Comparison of ENCODE assay signal across 2 cellular contexts in the genomic region with DNA sequence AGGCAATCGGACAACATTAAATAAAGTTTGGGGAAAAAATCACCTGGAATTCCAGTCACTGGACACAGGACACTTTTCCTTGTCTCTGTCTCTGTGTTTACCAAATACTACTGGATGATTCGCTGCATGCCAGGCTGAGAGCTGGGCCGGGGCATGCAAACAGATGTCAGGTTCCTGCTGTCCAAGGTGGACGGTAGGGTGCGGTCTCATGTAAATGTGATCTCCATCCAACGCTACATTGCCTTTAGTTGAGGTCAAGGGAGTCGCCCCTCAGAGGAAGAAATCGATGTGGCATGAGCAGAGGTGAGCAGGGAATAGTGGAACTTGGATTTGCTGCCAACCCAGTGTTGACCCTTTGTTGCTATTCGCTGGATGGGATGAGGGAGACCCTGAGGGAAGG.
TF ChIP-seq lines count a peak whose summit lies in the region.

No MANE protein-coding gene starts in this region.

TF ChIP-seq in HepG2, 621 proteins besides CTCF, POLR2A, EP300 and RAD21:
- TF ChIP-seq REL (CRISPR knock-in tag; conservative IDR thresholded peaks at IDR 0.05): no peak
- 0 out of 2 replicates have a peak, but pooled peaks have one; percentile 0 for TF ChIP-seq SMC3 (IDR thresholded peaks at IDR 0.05; ENCODE audit: low read length)
TF ChIP-seq in HepG2: peak in this region for 1.

TF ChIP-seq in H1, 55 proteins besides CTCF, POLR2A, EP300 and RAD21:
- TF ChIP-seq ASH2L (IDR thresholded peaks at IDR 0.05; ENCODE audit: low read length) (no peak), NANOG (IDR thresholded peaks at IDR 0.05; ENCODE audit: insufficient read depth, low read depth, low read length, poor library complexity, severe bottlenecking) (no peak), EGR1 (IDR thresholded peaks at IDR 0.05; ENCODE audit: borderline replicate concordance, low read depth, low read length) (no peak), SUZ12 (IDR thresholded peaks at IDR 0.05; ENCODE audit: low read length) (no peak), YY1 (IDR thresholded peaks at IDR 0.05; ENCODE audit: low read depth, low read length) (no peak), JUN (IDR thresholded peaks at IDR 0.05; ENCODE audit: low read depth, low read length) (no peak), GABPA (IDR thresholded peaks at IDR 0.05; ENCODE audit: borderline replicate concordance, insufficient read depth, low read length) (no peak), KDM4A (IDR thresholded peaks at IDR 0.05; ENCODE audit: low read depth, low read length, severe bottlenecking) (no peak), ATF2 (IDR thresholded peaks at IDR 0.05; ENCODE audit: low read length) (no peak), BACH1 (IDR thresholded peaks at IDR 0.05; ENCODE audit: low read length) (no peak), CHD7 (IDR thresholded peaks at IDR 0.05; ENCODE audit: insufficient replicate concordance, low read length) (no peak), SP2 (IDR thresholded peaks at IDR 0.05; ENCODE audit: low read length) (no peak), CBX5 (IDR thresholded peaks at IDR 0.05; ENCODE audit: low read depth, low read length) (no peak), RFX5 (IDR thresholded peaks at IDR 0.05; ENCODE audit: borderline replicate concordance, low read depth, low read length) (no peak), E2F6 (IDR thresholded peaks at IDR 0.05) (no peak), CTBP2 (IDR thresholded peaks at IDR 0.05; ENCODE audit: borderline replicate concordance, insufficient read depth, insufficient read length, low read length) (no peak), CHD1 (IDR thresholded peaks at IDR 0.05; ENCODE audit: low read depth, low read length) (no peak)
